Comparison of ENCODE assay signal across 9 cellular contexts in the genomic region with DNA sequence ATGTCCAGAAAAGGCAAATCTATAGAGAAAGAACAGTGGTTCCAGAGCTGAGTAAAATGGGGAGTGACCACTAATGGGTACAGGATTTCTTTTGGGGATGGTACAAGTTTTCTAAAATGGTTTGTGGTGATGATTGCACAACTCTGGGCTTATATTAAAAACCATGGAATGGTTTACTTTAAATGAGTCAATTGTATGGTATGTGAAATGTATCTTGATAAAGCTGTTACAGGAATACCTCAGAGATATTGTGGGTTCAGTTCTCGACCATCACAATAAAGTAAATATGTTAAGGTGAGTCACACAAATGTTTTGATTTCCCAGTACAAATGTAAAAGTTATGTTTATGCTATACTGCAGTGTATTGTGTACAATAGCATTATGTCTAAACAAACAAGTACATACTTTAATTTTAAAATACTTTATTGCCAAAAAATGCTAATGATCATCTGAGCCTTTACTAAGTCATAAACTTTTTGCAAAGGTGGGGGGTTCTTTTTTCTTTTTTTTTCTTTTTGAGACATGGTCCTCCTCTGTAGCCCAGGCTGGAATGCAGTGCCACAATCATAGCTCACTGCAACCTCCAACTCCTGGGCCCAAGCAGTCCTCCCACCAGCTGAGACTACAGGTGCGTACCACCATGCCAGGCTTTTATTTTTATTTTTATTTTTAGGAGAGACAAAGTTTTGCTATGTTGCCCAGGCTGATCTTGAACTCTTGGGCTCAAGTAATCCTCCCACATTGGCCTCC.
DNase-seq lines count a peak whose midpoint lies in the region; ATAC-seq, FAIRE-seq and TF ChIP-seq lines count a peak whose summit lies in the region.
"Had no signal": no experiment of that assay in that cellular context is flagged by ENCODE, and none has a peak within 500 bp of the region (broad histone marks: within the 10 kb centered on the region; RNA-seq: fewer than 3 reads in every experiment).

No MANE protein-coding gene starts in this region.

- POLR2A ChIA-PET in Panc1 (lab: Charles Lee): no interaction called here

- in situ Hi-C loops in Panc1 (cut with HindIII; ENCODE audit: low pct_unique_long_range_greater_than_20kb, low sequenced_read_pairs): no loop called here

- H3K4me2 ChIP-seq in skeletal muscle satellite cell (ENCODE audit: low read length): peak overlapping the region; percentile 46

- DNase-seq in H54 (ENCODE audit: insufficient read length, low spot score): peak; percentile 8
- peak; percentile 80 for DNase-seq in Panc1 (ENCODE audit: low read depth, low spot score)
- DNase-seq in NCI-H1105 treated with DMSO at 0.1 percent for 48 hours (lab: John Stamatoyannopoulos, UW): no peak
- DNase-seq in activated CD4-positive, CD25-positive, alpha-beta regulatory T cell (lab: John Stamatoyannopoulos, UW): no peak
- DNase-seq: NCI-H524, T-helper 2 cell had no signal

- ATAC-seq in Panc1: peak; percentile 98
- ATAC-seq in esophagus mucosa: peak; percentile 85
- ATAC-seq in GM21423 (IDR thresholded peaks at IDR 0.05; ENCODE audit: unreplicated experiment): no peak

- CTCF ChIA-PET in Panc1 (lab: Charles Lee): interaction anchor here (0.8 kb wide), 1 partner anchor 297 kb away, joined by 3 read pairs; no protein-coding TSS in a partner anchor

- H3K27me3 ChIP-seq in Panc1 (ENCODE audit: control insufficient read depth, insufficient read depth, low read length) (no peaks in the 10 kb centered on the region), skeletal muscle satellite cell (ENCODE audit: control insufficient read depth, insufficient read depth, low read length) (no peaks in the 10 kb centered on the region)

- FAIRE-seq in H54 (lab: Jason Lieb, UNC): peak; percentile 95

- peak overlapping the region; percentile 90 for H3K27ac ChIP-seq in Panc1 (ENCODE audit: low read length)

- intact Hi-C loops in Panc1 (cut with micrococcal nuclease; ENCODE audit: unreplicated experiment): no loop called here

- H3K4me1 ChIP-seq in Panc1 (ENCODE audit: control insufficient read depth, insufficient read depth, low read length): peaks cover 12% of the 10 kb centered on the region
- peaks cover 24% of the 10 kb centered on the region for H3K4me1 ChIP-seq in skeletal muscle satellite cell (ENCODE audit: control insufficient read depth, insufficient read depth, low read length)

- H3K36me3 ChIP-seq in Panc1 (ENCODE audit: control insufficient read depth, insufficient read depth, low read length): no peaks in the 10 kb centered on the region
- peaks cover 3% of the 10 kb centered on the region for H3K36me3 ChIP-seq in skeletal muscle satellite cell (ENCODE audit: insufficient read depth, low read length)

- no peak overlapping the region for H3K4me3 ChIP-seq in Panc1 (ENCODE audit: low read depth in 2 of 2, low read length in 2 of 2)
- H3K4me3 ChIP-seq in skeletal muscle satellite cell (ENCODE audit: low read length): no peak overlapping the region

- no peak for TF ChIP-seq CTCF in Panc1 (IDR thresholded peaks at IDR 0.05)

- H3K9ac ChIP-seq in skeletal muscle satellite cell (ENCODE audit: low read depth, low read length): no peak overlapping the region

- H3K9me3 ChIP-seq in Panc1 (ENCODE audit: control insufficient read depth, insufficient read depth, low read depth, low read length) (peaks cover 18% of the 10 kb centered on the region; the same call in 1 of the 2 replicates), skeletal muscle satellite cell (replicated peaks; ENCODE audit: low read length) (peaks cover 9% of the 10 kb centered on the region)

- BruUV-seq in Panc1 (replicated peaks; lab: Mats Ljungman, UMichigan): no TSS peak

- no peak for TF ChIP-seq POLR2A in H54 (IDR thresholded peaks at IDR 0.05; ENCODE audit: low read depth, low read length)

Comparison
In these comparisons a context has a peak if more than half of its experiments do, and no peak if none do; other contexts are left out.
1. DNase-seq: peak in H54 (single experiment) and Panc1 (single experiment); none in NCI-H1105 treated with DMSO at 0.1 percent for 48 hours (single experiment) and activated CD4-positive, CD25-positive, alpha-beta regulatory T cell (0 of 4).